ENCODE assay signal across 8 cellular contexts in genomic region chr9:136885950-136886578, GRCh38. TPM values are rescaled to one million over a fixed set of nuclear protein-coding genes. Genes with fewer than 3 reads are reported as not detected.
A peak's percentile ranks its signal among the peaks of the same experiment; 100 is the strongest.
DNase-seq lines count a peak whose midpoint lies in the region; ATAC-seq and TF ChIP-seq lines count a peak whose summit lies in the region.

Gene TRAF2 (plus strand): TSS chr9:136886516. CDS start chr9:136898741, 12,225 bp downstream.

- peak in 1 of 4 experiments; percentile 4 for TF ChIP-seq CTCF in uterus (IDR thresholded peaks at IDR 0.05)

- no peaks in the 10 kb centered on the region for H3K4me1 ChIP-seq in right cardiac atrium (ENCODE audit: control insufficient read depth, insufficient read depth, low read length)
- H3K4me1 ChIP-seq in uterus: peaks cover 0 to 5% of the 10 kb centered on the region in 2 donors

- ATAC-seq in GM18502 (IDR thresholded peaks at IDR 0.05; ENCODE audit: poor library complexity, unreplicated experiment): peak; percentile 83
- peak; percentile 80 for ATAC-seq in HG02943 (IDR thresholded peaks at IDR 0.05; ENCODE audit: low read depth, unreplicated experiment)
- ATAC-seq in right cardiac atrium: peak; percentile 99

- under 1% methylated on average over 88 of the region's 88 CpGs for WGBS in right cardiac atrium

- H3K27me3 ChIP-seq in right cardiac atrium (ENCODE audit: control insufficient read depth, insufficient read depth) (no peaks in the 10 kb centered on the region), uterus (no peaks in the 10 kb centered on the region)

- no peaks in the 10 kb centered on the region for H3K36me3 ChIP-seq in uterus

- peak; percentile 27 to 30 for TF ChIP-seq POLR2A in uterus (IDR thresholded peaks at IDR 0.05)

- H3K9me3 ChIP-seq in right cardiac atrium (ENCODE audit: control insufficient read depth, low read length) (no peaks in the 10 kb centered on the region), uterus (no peaks in the 10 kb centered on the region)

- DNase-seq in NCI-H187 treated with DMSO at 0.1 percent for 48 hours (lab: John Stamatoyannopoulos, UW): peak; percentile 35
- peak; percentile 95 to 100 (median 96) for DNase-seq in T-helper 2 cell
- DNase-seq in anterior cingulate cortex (lab: John Stamatoyannopoulos, UW): peak; percentile 65 to 99 (median 96)
- DNase-seq in right cardiac atrium: peak; percentile 98 to 99 (median 99)
- DNase-seq in pulmonary artery endothelial cell (ENCODE audit: low read depth, low spot score): peak; percentile 97
- DNase-seq in uterus: peak; percentile 96 to 99

- intact Hi-C loops in right cardiac atrium (cut with DNase I) (no loop called here), uterus (cut with DNase I; ENCODE audit: low total_unique reads) (no loop called here)

- H3K4me3 ChIP-seq in right cardiac atrium (ENCODE audit: low read length) (peak within 1 kb of the TSS; percentile 91), uterus (peak within 1 kb of the TSS; percentile 59 to 83)

- peak within 1 kb of the TSS; percentile 68 for H3K27ac ChIP-seq in right cardiac atrium (ENCODE audit: low read length)
- H3K27ac ChIP-seq in uterus: peak within 1 kb of the TSS; percentile 69 to 70

RNA-seq across cellular contexts. Expression of gene TRAF2, which starts in this region (rescaled TPM):
- 10 to 100 TPM in 1 of 4 donors, 1 to 10 TPM in 3; 6.1 to 10.2 (median 8.6) TPM for total RNA-seq in right cardiac atrium
- polyA plus RNA-seq in right cardiac atrium: 6.7 TPM
- total RNA-seq in pulmonary artery endothelial cell: 12.7 and 23.9 TPM in 2 replicates
- 10 to 100 TPM in 3 of 4 donors, under 1 TPM in 1; 0.88 to 22.1 (median 11.9) TPM for total RNA-seq in uterus

Comparison
In these comparisons a context has a peak if more than half of its experiments do, and no peak if none do; other contexts are left out.
1. Peak in every context shown above with its lines: DNase-seq, ATAC-seq, H3K4me3 ChIP-seq and H3K27ac ChIP-seq.
2. DNase-seq: peak in every context shown above with its lines; median percentile 99 in right cardiac atrium; 98 in uterus; 97 in pulmonary artery endothelial cell; 96 in T-helper 2 cell; 96 in anterior cingulate cortex; 35 in NCI-H187 treated with DMSO at 0.1 percent for 48 hours.